1 cellular context compared by ENCODE assay signal in genomic region chr4:38068107-38068506, GRCh38.
TF ChIP-seq lines count a peak whose summit lies in the region.

No MANE protein-coding gene starts in this region.

TF ChIP-seq in IMR-90, 13 proteins besides CTCF, POLR2A, EP300 and RAD21:
- no peak for TF ChIP-seq MAZ (IDR thresholded peaks at IDR 0.05; ENCODE audit: borderline replicate concordance, low read depth, low read length)
- no peak for TF ChIP-seq CHD1 (IDR thresholded peaks at IDR 0.05; ENCODE audit: low read depth, low read length)
- no peak for TF ChIP-seq BHLHE40 (IDR thresholded peaks at IDR 0.05; ENCODE audit: low read depth, low read length)
- no peak for TF ChIP-seq NFE2L2 (IDR thresholded peaks at IDR 0.05; ENCODE audit: low read depth, low read length)
- no peak for TF ChIP-seq CEBPB (IDR thresholded peaks at IDR 0.05; ENCODE audit: low read depth, low read length)
- no peak for TF ChIP-seq USF2 (IDR thresholded peaks at IDR 0.05; ENCODE audit: low read depth, low read length)
- TF ChIP-seq FOS (IDR thresholded peaks at IDR 0.05; ENCODE audit: low read depth, low read length), result no peak
- TF ChIP-seq RCOR1 (IDR thresholded peaks at IDR 0.05; ENCODE audit: insufficient replicate concordance, low read length), result no peak
- TF ChIP-seq RFX5 (IDR thresholded peaks at IDR 0.05; ENCODE audit: low read depth, low read length), result no peak
- no peak for TF ChIP-seq ELK1 (IDR thresholded peaks at IDR 0.05; ENCODE audit: borderline replicate concordance, low read depth, low read length)
